In genomic region chr15:89117790-89118189, GRCh38 we compare ENCODE assay signal across 17 cellular contexts. TPM values are rescaled to one million over a fixed set of nuclear protein-coding genes. Genes with fewer than 3 reads are reported as not detected.
DNase-seq lines count a peak whose midpoint lies in the region; ATAC-seq and TF ChIP-seq lines count a peak whose summit lies in the region.
"Had no signal": no experiment of that assay in that cellular context is flagged by ENCODE, and none has a peak within 500 bp of the region (broad histone marks: within the 10 kb centered on the region; RNA-seq: fewer than 3 reads in every experiment).

No MANE protein-coding gene starts in this region.

- H3K4me3 ChIP-seq in right atrium auricular region, result no peak overlapping the region
- H3K4me3 ChIP-seq in sigmoid colon, result no peak overlapping the region
- H3K4me3 ChIP-seq: BLaER1 had no signal

- H2BK12ac ChIP-seq in H9 (ENCODE audit: insufficient read length, low read depth, low read length), result no peak overlapping the region

- no peak overlapping the region for H3T11ph ChIP-seq in H9 (ENCODE audit: low read length)

- no peak for DNase-seq in H9
- no peak for DNase-seq in right atrium auricular region (ENCODE audit: low spot score)
- no peak for DNase-seq in sigmoid colon
- no peak for DNase-seq in COLO829 (ENCODE audit: low spot score)
- DNase-seq in dedifferentiated amniotic fluid mesenchymal stem cell (ENCODE audit: extremely low spot score), result no peak
- DNase-seq: activated CD4-positive, alpha-beta memory T cell treated with anti-CD3 and anti-CD28 coated beads, Interleukin-2, amount 10 ng/mL, durations not matched to agents 7 days and 5 days; activated gamma-delta T cell; NCI-H1694; NCI-H524 treated with DMSO at 0.1 percent for 48 hours; stimulated activated CD4-positive, alpha-beta T cell treated with anti-CD3 and anti-CD28 coated beads, Interleukin-4, amount 100 ng/mL, for 24 hours; stimulated activated naive B cell treated with anti-CD40 and anti-IgM and Interleukin-4, amounts not matched to agents 10 μg/mL and 1 μg/mL and 100 μg/mL, for 72 hours had no signal

- H3K27ac Mint-ChIP-seq in H9, result peak overlapping the region; percentile 85 to 92 (median 87); a peak in 4 of 7 replicates
- H3K27ac Mint-ChIP-seq in activated T-helper 17 cell treated with anti-CD3 and anti-CD28 coated beads, Interleukin-2, amount 50 U/mL, for 72 hours, result peak overlapping the region; percentile 25
- H3K27ac Mint-ChIP-seq: activated CD4-positive, alpha-beta memory T cell treated with anti-CD3 and anti-CD28 coated beads, Interleukin-2, amount 10 ng/mL, durations not matched to agents 7 days and 5 days; mesothelial cell of epicardium; stimulated activated naive B cell treated with anti-CD40 and anti-IgM and Interleukin-4, amounts not matched to agents 10 μg/mL and 1 μg/mL and 100 μg/mL, for 72 hours; T-helper 2 cell treated with Interferon-gamma antibody and Interleukin-4, amounts not matched to agents 5 μg/mL and 100 μg/mL, for 36 hours had no signal

- H2BK15ac ChIP-seq in H9 (ENCODE audit: low read depth, low read length), result no peak overlapping the region

- H3K56ac ChIP-seq in H9 (ENCODE audit: insufficient read length, low read depth, low read length), result no peak overlapping the region

- H3K4me1 ChIP-seq in H9 (ENCODE audit: insufficient read depth, low read length) (peaks cover 4% of the 10 kb centered on the region; the same call in 1 of the 2 replicates), right atrium auricular region (peaks cover 0 to 94% of the 10 kb centered on the region in 2 donors), sigmoid colon (peaks cover 0 to 79% (median 64%) of the 10 kb centered on the region in 4 donors)
- H3K4me1 ChIP-seq: BLaER1 had no signal

- no peaks in the 10 kb centered on the region for H3K9me3 ChIP-seq in H9 (ENCODE audit: control insufficient read depth, low read depth, low read length)
- no peaks in the 10 kb centered on the region for H3K9me3 ChIP-seq in right atrium auricular region
- H3K9me3 ChIP-seq in sigmoid colon, result no peaks in the 10 kb centered on the region
- H3K9me3 ChIP-seq: BLaER1 had no signal

- H3K27ac ChIP-seq in H9 (ENCODE audit: insufficient read length, low read depth, low read length) (no peak overlapping the region), right atrium auricular region (peak overlapping the region; percentile 93 to 95), sigmoid colon (peak overlapping the region; percentile 40 to 90 (median 72))
- H3K27ac ChIP-seq: BLaER1 had no signal

- no peak overlapping the region for H2BK120ac ChIP-seq in H9 (ENCODE audit: low read depth, low read length, poor library complexity, severe bottlenecking)

- H3K27me3 ChIP-seq in H9 (ENCODE audit: insufficient read depth, low read length) (no peaks in the 10 kb centered on the region), right atrium auricular region (no peaks in the 10 kb centered on the region), sigmoid colon (no peaks in the 10 kb centered on the region)
- H3K27me3 ChIP-seq: BLaER1 had no signal

- no peak overlapping the region for H3K14ac ChIP-seq in H9 (ENCODE audit: insufficient read depth, low read length)

- H2BK20ac ChIP-seq in H9 (ENCODE audit: low read depth, low read length, poor library complexity, severe bottlenecking), result no peak overlapping the region

- no peak overlapping the region for H4K5ac ChIP-seq in H9 (ENCODE audit: insufficient read length, low read depth, low read length)

- no peak overlapping the region for H3K18ac ChIP-seq in H9 (ENCODE audit: insufficient read length, low read depth, low read length)

- no peak overlapping the region for H4K91ac ChIP-seq in H9 (ENCODE audit: insufficient read length, low read depth, low read length)

- peaks cover 30 to 54% of the 10 kb centered on the region in 2 experiments for H3K4me1 Mint-ChIP-seq in H9
- H3K4me1 Mint-ChIP-seq in activated T-helper 17 cell treated with anti-CD3 and anti-CD28 coated beads, Interleukin-2, amount 50 U/mL, for 72 hours, result peaks cover 15% of the 10 kb centered on the region

- no peak overlapping the region for H3K4me2 ChIP-seq in H9 (ENCODE audit: insufficient read depth, insufficient read length, low read length)
- H3K4me2 ChIP-seq: BLaER1 had no signal

- 0 out of 5 replicates have a peak overlapping the region, but pooled peaks of 1 of the 2 experiments have one; percentile 23 for H3K4me3 Mint-ChIP-seq in H9
- H3K4me3 Mint-ChIP-seq in activated T-helper 17 cell treated with anti-CD3 and anti-CD28 coated beads, Interleukin-2, amount 50 U/mL, for 72 hours, result no peak overlapping the region
- H3K4me3 Mint-ChIP-seq: activated CD4-positive, alpha-beta memory T cell treated with anti-CD3 and anti-CD28 coated beads, Interleukin-2, amount 10 ng/mL, durations not matched to agents 7 days and 5 days; mesothelial cell of epicardium; stimulated activated naive B cell treated with anti-CD40 and anti-IgM and Interleukin-4, amounts not matched to agents 10 μg/mL and 1 μg/mL and 100 μg/mL, for 72 hours; T-helper 2 cell treated with Interferon-gamma antibody and Interleukin-4, amounts not matched to agents 5 μg/mL and 100 μg/mL, for 36 hours had no signal

- intact Hi-C loops in sigmoid colon (cut with DNase I), result no loop called here

- peaks cover 0 to 24% (median 17%) of the 10 kb centered on the region in 3 experiments; a peak in 5 of 7 replicates for H3K36me3 Mint-ChIP-seq in H9 (ENCODE audit: insufficient read depth in 1 of 3, low read depth in 3 of 3)
- H3K36me3 Mint-ChIP-seq in activated T-helper 17 cell treated with anti-CD3 and anti-CD28 coated beads, Interleukin-2, amount 50 U/mL, for 72 hours (ENCODE audit: low read depth), result peaks cover 88% of the 10 kb centered on the region

- no peaks in the 10 kb centered on the region for H3K79me1 ChIP-seq in H9 (ENCODE audit: insufficient read depth, low read depth, low read length, poor library complexity, severe bottlenecking)

- TF ChIP-seq CTCF in H9 (conservative IDR thresholded peaks at IDR 0.05) (no peak), right atrium auricular region (IDR thresholded peaks at IDR 0.05) (no peak), sigmoid colon (IDR thresholded peaks at IDR 0.05) (no peak)

- no peaks in the 10 kb centered on the region for H3K27me3 Mint-ChIP-seq in H9 (ENCODE audit: low read depth)
- no peaks in the 10 kb centered on the region for H3K27me3 Mint-ChIP-seq in activated T-helper 17 cell treated with anti-CD3 and anti-CD28 coated beads, Interleukin-2, amount 50 U/mL, for 72 hours
- H3K27me3 Mint-ChIP-seq: activated CD4-positive, alpha-beta memory T cell treated with anti-CD3 and anti-CD28 coated beads, Interleukin-2, amount 10 ng/mL, durations not matched to agents 7 days and 5 days; stimulated activated naive B cell treated with anti-CD40 and anti-IgM and Interleukin-4, amounts not matched to agents 10 μg/mL and 1 μg/mL and 100 μg/mL, for 72 hours had no signal

- peak in 1 of 4 donors; percentile 38 for TF ChIP-seq EP300 in sigmoid colon (IDR thresholded peaks at IDR 0.05)

- no peaks in the 10 kb centered on the region for H3K23me2 ChIP-seq in H9 (ENCODE audit: insufficient read length, low read depth, low read length, poor library complexity, severe bottlenecking)

- no peaks in the 10 kb centered on the region for H4K20me1 ChIP-seq in H9 (ENCODE audit: control insufficient read depth, insufficient read depth, insufficient read length)

- H3K36me3 ChIP-seq in right atrium auricular region (peaks cover 68% of the 10 kb centered on the region), sigmoid colon (peaks cover 4 to 66% (median 17%) of the 10 kb centered on the region in 4 donors)

- H3K4ac ChIP-seq in H9 (ENCODE audit: low read depth, low read length), result no peak overlapping the region

- H3K23ac ChIP-seq in H9 (ENCODE audit: insufficient read length, low read depth, low read length), result no peak overlapping the region

- H4K8ac ChIP-seq in H9 (replicated peaks; ENCODE audit: insufficient read length, low read depth, low read length), result no peak overlapping the region

- H2BK5ac ChIP-seq in H9 (ENCODE audit: insufficient read length, low read length), result no peak overlapping the region

- no peak overlapping the region for H2AFZ ChIP-seq in H9 (ENCODE audit: low read length)

- H3K79me2 ChIP-seq in H9 (ENCODE audit: insufficient read depth, low read length), result no peaks in the 10 kb centered on the region

- no peak overlapping the region for H2AK5ac ChIP-seq in H9 (ENCODE audit: insufficient read length, low read length)

- H3K9me3 Mint-ChIP-seq in H9, result no peaks in the 10 kb centered on the region
- no peaks in the 10 kb centered on the region for H3K9me3 Mint-ChIP-seq in activated T-helper 17 cell treated with anti-CD3 and anti-CD28 coated beads, Interleukin-2, amount 50 U/mL, for 72 hours
- H3K9me3 Mint-ChIP-seq: activated CD4-positive, alpha-beta memory T cell treated with anti-CD3 and anti-CD28 coated beads, Interleukin-2, amount 10 ng/mL, durations not matched to agents 7 days and 5 days; mesothelial cell of epicardium; stimulated activated naive B cell treated with anti-CD40 and anti-IgM and Interleukin-4, amounts not matched to agents 10 μg/mL and 1 μg/mL and 100 μg/mL, for 72 hours; T-helper 2 cell treated with Interferon-gamma antibody and Interleukin-4, amounts not matched to agents 5 μg/mL and 100 μg/mL, for 36 hours had no signal

- no peak overlapping the region for H3K9ac ChIP-seq in H9 (ENCODE audit: extremely low read depth, insufficient read length, low read length)
- H3K9ac ChIP-seq: BLaER1 had no signal

- no CpG with 5 or more reads among the region's 3 CpGs for WGBS in H9 (ENCODE audit: extremely low coverage, insufficient read length, low lambda C conversion rate)
- 84 to 93% methylated on average over 3 of the region's 3 CpGs for WGBS in sigmoid colon, 2 donors

- TF ChIP-seq POLR2A in sigmoid colon (IDR thresholded peaks at IDR 0.05), result no peak

- ATAC-seq in activated T-helper 17 cell treated with anti-CD3 and anti-CD28 coated beads, Interleukin-2, amount 50 U/mL, for 72 hours (replicated peaks), result no peak
- ATAC-seq in GM21381 (IDR thresholded peaks at IDR 0.05; ENCODE audit: unreplicated experiment), result no peak
- no peak for ATAC-seq in GM21825 (IDR thresholded peaks at IDR 0.05; ENCODE audit: unreplicated experiment)
- ATAC-seq: stimulated activated naive B cell treated with anti-CD40 and anti-IgM and Interleukin-4, amounts not matched to agents 10 μg/mL and 1 μg/mL and 100 μg/mL, for 72 hours had no signal

RNA-seq across cellular contexts. Expression of gene ABHD2, which starts 29.5 kb away (rescaled TPM):
- 15.6 and 17.5 TPM in 2 replicates for total RNA-seq in H9 (2021)
- total RNA-seq in activated T-helper 17 cell treated with anti-CD3 and anti-CD28 coated beads, Interleukin-2, amount 50 U/mL, for 72 hours, result 10 to 100 TPM; 40.1 to 47.7 TPM
- 100 to 1,000 TPM; 115 to 118 TPM for total RNA-seq in right atrium auricular region
- total RNA-seq in sigmoid colon, result 10 to 100 TPM; 32.9 to 81.5 (median 49.0) TPM
- polyA plus RNA-seq in sigmoid colon, result 10 to 100 TPM in 1 of 3 donors, 1 to 10 TPM in 2; 1.8 to 27.7 (median 4.2) TPM
